ENCODE assay signal across 8 cellular contexts in genomic region chrX:1507511-1508463, GRCh38. TPM values are rescaled to one million over a fixed set of nuclear protein-coding genes. Genes with fewer than 3 reads are reported as not detected.
DNase-seq lines count a peak whose midpoint lies in the region; ATAC-seq and TF ChIP-seq lines count a peak whose summit lies in the region.

No MANE protein-coding gene starts in this region.

- CTCF ChIA-PET in WTC11 (lab: Charles Lee), result no interaction called here

- H3K4me1 Mint-ChIP-seq in T-helper 1 cell treated with Interleukin-12 subunit alpha and Interleukin-12 subunit beta and Interleukin-4 antibody, amounts not matched to agents 30 μg/mL and 1 μg/mL, for 36 hours (ENCODE audit: low read depth), result peaks cover 20% of the 10 kb centered on the region
- H3K4me1 Mint-ChIP-seq in neural crest cell (no peaks in the 10 kb centered on the region), WTC11 (no peaks in the 10 kb centered on the region)

- POLR2A ChIA-PET in WTC11 (lab: Charles Lee), result no interaction called here

- H3K27ac Mint-ChIP-seq in T-helper 1 cell treated with Interleukin-12 subunit alpha and Interleukin-12 subunit beta and Interleukin-4 antibody, amounts not matched to agents 30 μg/mL and 1 μg/mL, for 36 hours, result peak overlapping the region; percentile 20
- H3K27ac Mint-ChIP-seq in neural crest cell (ENCODE audit: unreplicated experiment), result peak overlapping the region; percentile 50
- H3K27ac Mint-ChIP-seq in WTC11, result no peak overlapping the region

- peak; percentile 72 for ATAC-seq in HG02943 (IDR thresholded peaks at IDR 0.05; ENCODE audit: low read depth, unreplicated experiment)
- ATAC-seq in WTC11, result no peak

- H3K4me3 Mint-ChIP-seq in T-helper 1 cell treated with Interleukin-12 subunit alpha and Interleukin-12 subunit beta and Interleukin-4 antibody, amounts not matched to agents 30 μg/mL and 1 μg/mL, for 36 hours, result no peak overlapping the region
- no peak overlapping the region for H3K4me3 Mint-ChIP-seq in neural crest cell
- H3K4me3 Mint-ChIP-seq in WTC11, result no peak overlapping the region

- peaks cover 32% of the 10 kb centered on the region for H3K36me3 Mint-ChIP-seq in T-helper 1 cell treated with Interleukin-12 subunit alpha and Interleukin-12 subunit beta and Interleukin-4 antibody, amounts not matched to agents 30 μg/mL and 1 μg/mL, for 36 hours (ENCODE audit: low read depth)
- H3K36me3 Mint-ChIP-seq in neural crest cell (ENCODE audit: low read depth), result no peaks in the 10 kb centered on the region
- no peaks in the 10 kb centered on the region for H3K36me3 Mint-ChIP-seq in WTC11

- no peaks in the 10 kb centered on the region for H3K27me3 Mint-ChIP-seq in T-helper 1 cell treated with Interleukin-12 subunit alpha and Interleukin-12 subunit beta and Interleukin-4 antibody, amounts not matched to agents 30 μg/mL and 1 μg/mL, for 36 hours (ENCODE audit: low read depth)
- H3K27me3 Mint-ChIP-seq in neural crest cell (ENCODE audit: low read depth), result peaks cover 3% of the 10 kb centered on the region
- peaks cover 3% of the 10 kb centered on the region; the same call in 1 of the 2 replicates for H3K27me3 Mint-ChIP-seq in WTC11 (ENCODE audit: low read depth)

- DNase-seq in T-helper 1 cell (no peak), T-helper 22 cell (ENCODE audit: low read depth) (peak; percentile 19), neural crest cell (ENCODE audit: low read depth, low spot score) (no peak), WTC11 (ENCODE audit: low spot score) (no peak), NCI-H2029 treated with DMSO at 0.1 percent for 48 hours (lab: John Stamatoyannopoulos, UW) (no peak), NCI-H187 treated with DMSO at 0.1 percent for 48 hours (lab: John Stamatoyannopoulos, UW) (no peak)

- TF ChIP-seq CTCF in neural crest cell (conservative IDR thresholded peaks at IDR 0.05) (no peak), WTC11 (IDR thresholded peaks at IDR 0.05) (no peak)

- no peaks in the 10 kb centered on the region for H3K9me3 Mint-ChIP-seq in T-helper 1 cell treated with Interleukin-12 subunit alpha and Interleukin-12 subunit beta and Interleukin-4 antibody, amounts not matched to agents 30 μg/mL and 1 μg/mL, for 36 hours
- no peaks in the 10 kb centered on the region for H3K9me3 Mint-ChIP-seq in neural crest cell
- peaks cover 9% of the 10 kb centered on the region for H3K9me3 Mint-ChIP-seq in WTC11

TF ChIP-seq in WTC11, 78 proteins besides CTCF, POLR2A, EP300 and RAD21:
- TF ChIP-seq SMAD3 (CRISPR knock-in tag; IDR thresholded peaks at IDR 0.05; ENCODE audit: borderline replicate concordance) (no peak), FOXJ3 (CRISPR knock-in tag; IDR thresholded peaks at IDR 0.05; ENCODE audit: borderline replicate concordance) (no peak), ZNF317 (CRISPR knock-in tag; IDR thresholded peaks at IDR 0.05; ENCODE audit: borderline replicate concordance, low read depth) (no peak), NFYB (CRISPR knock-in tag; conservative IDR thresholded peaks at IDR 0.05; ENCODE audit: low read depth) (no peak)

RNA-seq across cellular contexts. Expression of gene P2RY8, which starts 29.2 kb away (rescaled TPM):
- not detected in 2 replicates for total RNA-seq in neural crest cell
- 0.32 to 0.37 TPM (median 0.32 TPM) in 3 replicates for total RNA-seq in WTC11 (2021)

RNA-seq across cellular contexts. Expression of gene ASMTL, which starts 55.1 kb away (rescaled TPM):
- total RNA-seq in neural crest cell, result 37.4 and 38.9 TPM in 2 replicates
- total RNA-seq in WTC11 (2021), result 70.6 to 88.2 TPM (median 83.1 TPM) in 3 replicates
